Comparison of ENCODE assay signal across 10 cellular contexts in genomic region chr19:55319786-55320185, GRCh38. TPM values are rescaled to one million over a fixed set of nuclear protein-coding genes. Genes with fewer than 3 reads are reported as not detected.
DNase-seq lines count a peak whose midpoint lies in the region; ATAC-seq, FAIRE-seq and TF ChIP-seq lines count a peak whose summit lies in the region.
"Had no signal": no experiment of that assay in that cellular context is flagged by ENCODE, and none has a peak within 500 bp of the region (broad histone marks: within the 10 kb centered on the region; RNA-seq: fewer than 3 reads in every experiment).

No MANE protein-coding gene starts in this region.

- no peak for ATAC-seq in GM21576 (IDR thresholded peaks at IDR 0.05; ENCODE audit: unreplicated experiment)
- ATAC-seq in natural killer cell treated with Interleukin-12 subunit alpha and Interleukin-12 subunit beta and Interleukin-15 and Interleukin-18, amount 100 ng/mL, for 72 hours = no peak

- H3K4me3 ChIP-seq in fibroblast of mammary gland (ENCODE audit: control insufficient read depth, low read depth, low read length) = no peak overlapping the region
- H3K4me3 ChIP-seq in effector memory CD4-positive, alpha-beta T cell (ENCODE audit: insufficient read depth, low read depth, low read length, poor library complexity, severe bottlenecking) = no peak overlapping the region
- H3K4me3 ChIP-seq: tibial artery had no signal

- TF ChIP-seq CTCF in fibroblast of mammary gland (conservative IDR thresholded peaks at IDR 0.05; ENCODE audit: control insufficient read depth, insufficient read depth, low read depth, low read length) = no peak
- no peak for TF ChIP-seq CTCF in osteocyte (IDR thresholded peaks at IDR 0.05)

- DNase-seq in NCI-H526 (lab: John Stamatoyannopoulos, UW) (peak; percentile 37 to 92), fibroblast of mammary gland (ENCODE audit: low read depth) (peak; percentile 27), osteocyte (ENCODE audit: extremely low spot score, unreplicated experiment) (no peak)
- no peak for DNase-seq in natural killer cell treated with Interleukin-12 subunit alpha and Interleukin-12 subunit beta and Interleukin-15 and Interleukin-18, amount 100 ng/mL, for 72 hours (ENCODE audit: low spot score)
- DNase-seq in effector memory CD4-positive, alpha-beta T cell = no peak
- DNase-seq in activated T-cell treated with anti-CD3 and anti-CD28 coated beads, Interleukin-2, amount 50 U/mL, for 48 hours = no peak
- DNase-seq: tibial artery had no signal

- peak overlapping the region; percentile 38 for H3K4me3 Mint-ChIP-seq in osteocyte (ENCODE audit: unreplicated experiment)
- H3K4me3 Mint-ChIP-seq in natural killer cell treated with Interleukin-12 subunit alpha and Interleukin-12 subunit beta and Interleukin-15 and Interleukin-18, amount 100 ng/mL, for 72 hours = no peak overlapping the region

- H3K27ac Mint-ChIP-seq in osteocyte (ENCODE audit: unreplicated experiment) = no peak overlapping the region
- no peak overlapping the region for H3K27ac Mint-ChIP-seq in natural killer cell treated with Interleukin-12 subunit alpha and Interleukin-12 subunit beta and Interleukin-15 and Interleukin-18, amount 100 ng/mL, for 72 hours

- H3K36me3 Mint-ChIP-seq in osteocyte (ENCODE audit: unreplicated experiment) = no peaks in the 10 kb centered on the region
- no peaks in the 10 kb centered on the region for H3K36me3 Mint-ChIP-seq in natural killer cell treated with Interleukin-12 subunit alpha and Interleukin-12 subunit beta and Interleukin-15 and Interleukin-18, amount 100 ng/mL, for 72 hours

- H3K9me3 Mint-ChIP-seq in osteocyte (ENCODE audit: unreplicated experiment) = no peaks in the 10 kb centered on the region
- no peaks in the 10 kb centered on the region for H3K9me3 Mint-ChIP-seq in natural killer cell treated with Interleukin-12 subunit alpha and Interleukin-12 subunit beta and Interleukin-15 and Interleukin-18, amount 100 ng/mL, for 72 hours

- H3K27me3 Mint-ChIP-seq in osteocyte (ENCODE audit: unreplicated experiment) = peaks cover 7% of the 10 kb centered on the region
- H3K27me3 Mint-ChIP-seq in natural killer cell treated with Interleukin-12 subunit alpha and Interleukin-12 subunit beta and Interleukin-15 and Interleukin-18, amount 100 ng/mL, for 72 hours = peaks cover 8 to 9% of the 10 kb centered on the region in 2 donors

- no peaks in the 10 kb centered on the region for H3K4me1 ChIP-seq in effector memory CD4-positive, alpha-beta T cell (ENCODE audit: control insufficient read depth, insufficient read depth, low read length, poor library complexity, severe bottlenecking)
- H3K4me1 ChIP-seq: tibial artery had no signal

- no peaks in the 10 kb centered on the region for H3K9me3 ChIP-seq in effector memory CD4-positive, alpha-beta T cell (ENCODE audit: control insufficient read depth, low read length)
- H3K9me3 ChIP-seq: tibial artery had no signal

- H3K4me1 Mint-ChIP-seq in osteocyte (ENCODE audit: unreplicated experiment) = peaks cover 6% of the 10 kb centered on the region
- H3K4me1 Mint-ChIP-seq in natural killer cell treated with Interleukin-12 subunit alpha and Interleukin-12 subunit beta and Interleukin-15 and Interleukin-18, amount 100 ng/mL, for 72 hours (ENCODE audit: low read depth in 2 of 2) = no peaks in the 10 kb centered on the region

- no peak overlapping the region for H3K27ac ChIP-seq in effector memory CD4-positive, alpha-beta T cell (ENCODE audit: insufficient read depth, low read length, poor library complexity, severe bottlenecking)
- H3K27ac ChIP-seq: tibial artery had no signal

- no peaks in the 10 kb centered on the region for H3K36me3 ChIP-seq in effector memory CD4-positive, alpha-beta T cell (ENCODE audit: control insufficient read depth, insufficient read depth, low read length)
- H3K36me3 ChIP-seq: tibial artery had no signal

- no peaks in the 10 kb centered on the region for H3K27me3 ChIP-seq in effector memory CD4-positive, alpha-beta T cell (replicated peaks; ENCODE audit: control insufficient read depth, insufficient read depth, low read length, poor library complexity, severe bottlenecking)

- FAIRE-seq in G401.6 (lab: Jason Lieb, UNC) = peak; percentile 11
- FAIRE-seq: GM12891 had no signal

RNA-seq across cellular contexts. Expression of gene TMEM150B, which starts 5.4 kb away (rescaled TPM):
- total RNA-seq in osteocyte = not detected in 2 replicates
- 1 to 10 TPM in 1 of 2 donors, under 1 TPM in 1; 0.67 to 2.7 TPM for total RNA-seq in natural killer cell treated with Interleukin-12 subunit alpha and Interleukin-12 subunit beta and Interleukin-15 and Interleukin-18, amount 100 ng/mL, for 72 hours

RNA-seq across cellular contexts. Expression of gene KMT5C, which starts 19.9 kb away (rescaled TPM):
- 12.4 and 18.6 TPM in 2 replicates for total RNA-seq in osteocyte
- total RNA-seq in natural killer cell treated with Interleukin-12 subunit alpha and Interleukin-12 subunit beta and Interleukin-15 and Interleukin-18, amount 100 ng/mL, for 72 hours = 10 to 100 TPM in 1 of 2 donors, 1 to 10 TPM in 1; 9.7 to 22.1 TPM

RNA-seq across cellular contexts. Expression of gene COX6B2, which starts 34.7 kb away (rescaled TPM):
- not detected in 2 replicates for total RNA-seq in osteocyte
- not detected for total RNA-seq in natural killer cell treated with Interleukin-12 subunit alpha and Interleukin-12 subunit beta and Interleukin-15 and Interleukin-18, amount 100 ng/mL, for 72 hours

RNA-seq across cellular contexts. Expression of gene BRSK1, which starts 36.0 kb away (rescaled TPM):
- total RNA-seq in osteocyte = 18.0 and 23.9 TPM in 2 replicates
- 10 to 100 TPM; 11.9 to 15.7 TPM for total RNA-seq in natural killer cell treated with Interleukin-12 subunit alpha and Interleukin-12 subunit beta and Interleukin-15 and Interleukin-18, amount 100 ng/mL, for 72 hours

RNA-seq across cellular contexts. Expression of gene HSPBP1, which starts 39.9 kb away (rescaled TPM):
- 29.8 and 33.2 TPM in 2 replicates for total RNA-seq in osteocyte
- 10 to 100 TPM; 38.2 to 53.1 TPM for total RNA-seq in natural killer cell treated with Interleukin-12 subunit alpha and Interleukin-12 subunit beta and Interleukin-15 and Interleukin-18, amount 100 ng/mL, for 72 hours

Comparison
In these comparisons a context has a peak if more than half of its experiments do, and no peak if none do; other contexts are left out.
1. DNase-seq: peak in NCI-H526 (2 of 2) and fibroblast of mammary gland (single experiment); none in osteocyte (single experiment), natural killer cell treated with Interleukin-12 subunit alpha and Interleukin-12 subunit beta and Interleukin-15 and Interleukin-18, amount 100 ng/mL, for 72 hours (single experiment), effector memory CD4-positive, alpha-beta T cell (0 of 3) and activated T-cell treated with anti-CD3 and anti-CD28 coated beads, Interleukin-2, amount 50 U/mL, for 48 hours (0 of 2).